In the genomic region with DNA sequence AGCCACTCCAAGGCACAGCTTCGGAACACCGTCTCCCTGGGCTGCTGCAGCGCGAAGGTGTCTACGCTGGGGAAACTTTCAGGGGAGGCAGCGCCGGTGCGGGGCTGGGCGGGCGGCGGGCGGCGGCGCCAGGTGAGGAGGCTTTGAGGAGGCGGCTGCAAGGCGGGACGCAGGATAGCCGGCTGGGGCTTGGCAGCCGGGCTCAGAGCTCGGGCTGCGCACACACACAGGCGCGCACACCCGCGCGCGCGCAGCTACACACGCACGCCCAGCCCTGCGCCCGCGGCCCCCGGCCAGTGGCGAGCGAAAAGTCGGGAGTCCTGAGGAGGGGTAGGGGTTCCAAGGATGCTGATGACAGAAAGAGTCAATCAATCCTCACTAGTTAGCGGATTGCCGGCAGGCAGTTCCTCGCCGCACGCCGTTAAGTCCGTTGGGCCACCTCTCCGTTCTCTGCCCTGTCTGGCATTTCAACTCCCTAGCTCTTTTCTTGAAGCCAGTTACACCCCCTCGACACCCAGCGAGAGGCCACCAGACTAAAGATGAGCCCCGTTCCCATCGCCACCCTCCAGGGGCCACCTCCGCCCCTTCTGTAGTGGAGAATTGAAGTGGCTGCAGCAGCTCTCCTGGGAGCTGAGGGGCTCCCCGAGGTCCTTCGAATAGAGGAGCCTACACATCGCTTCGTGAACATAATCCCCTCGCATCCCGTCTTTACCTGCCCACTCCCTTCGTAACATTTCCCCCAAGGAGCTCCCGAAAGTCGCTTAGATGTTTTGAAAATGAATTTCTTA, we compare ENCODE assay signal across 7 cellular contexts. TPM values are rescaled to one million over a fixed set of nuclear protein-coding genes. Genes with fewer than 3 reads are reported as not detected.
DNase-seq lines count a peak whose midpoint lies in the region; ATAC-seq and TF ChIP-seq lines count a peak whose summit lies in the region.

A gene (minus strand): TSS at position 228 of the 788 bp plus-strand sequence.

- H2BK5ac ChIP-seq in neuronal stem cell (ENCODE audit: low read length), result no peak within 1 kb of the TSS

- H3K27ac ChIP-seq in HUES64 (ENCODE audit: low read depth, low read length) (no peak within 1 kb of the TSS), esophagus muscularis mucosa (replicated peaks in 1 of 4) (no peak within 1 kb of the TSS), neuronal stem cell (replicated peaks; ENCODE audit: low read length) (no peak within 1 kb of the TSS), gastrocnemius medialis (no peak within 1 kb of the TSS)

- no peak for TF ChIP-seq CTCF in esophagus muscularis mucosa (IDR thresholded peaks at IDR 0.05)
- no peak for TF ChIP-seq CTCF in gastrocnemius medialis (IDR thresholded peaks at IDR 0.05 in 4 of 5, conservative IDR thresholded peaks at IDR 0.05 in 1 of 5)

- H3K4me2 ChIP-seq in neuronal stem cell (ENCODE audit: insufficient read depth, low read length, poor library complexity, severe bottlenecking), result peak within 1 kb of the TSS; percentile 99

- no peak for TF ChIP-seq POLR2A in esophagus muscularis mucosa (IDR thresholded peaks at IDR 0.05; ENCODE audit: low read depth)
- TF ChIP-seq POLR2A in gastrocnemius medialis (IDR thresholded peaks at IDR 0.05), result no peak

- WGBS in HUES64, result under 1% methylated on average over 59 of the region's 59 CpGs
- under 1% methylated on average over 19 of the region's 59 CpGs for WGBS in esophagus muscularis mucosa
- WGBS in neuronal stem cell (ENCODE audit: extremely low coverage in 2 of 2, insufficient read length in 2 of 2, insufficient replicate concordance in 1 of 2), 2 donors, result no CpG with 5 or more reads among the region's 59 CpGs

- no peaks in the 10 kb centered on the region for H3K9me3 ChIP-seq in HUES64 (ENCODE audit: insufficient read depth, low read depth, low read length)
- no peaks in the 10 kb centered on the region for H3K9me3 ChIP-seq in esophagus muscularis mucosa
- no peaks in the 10 kb centered on the region for H3K9me3 ChIP-seq in neuronal stem cell (replicated peaks in 1 of 2; ENCODE audit: control insufficient read depth in 2 of 2, insufficient read depth in 1 of 2, low read depth in 1 of 2, low read length in 2 of 2)
- no peaks in the 10 kb centered on the region for H3K9me3 ChIP-seq in gastrocnemius medialis

- peak within 1 kb of the TSS; percentile 65 for H3K23ac ChIP-seq in neuronal stem cell (ENCODE audit: low read depth, low read length, poor library complexity)

- H3K27me3 ChIP-seq in HUES64 (ENCODE audit: insufficient read depth, low read length) (peaks cover 67% of the 10 kb centered on the region), esophagus muscularis mucosa (peaks cover 0 to 74% (median 36%) of the 10 kb centered on the region in 4 donors), neuronal stem cell (ENCODE audit: control insufficient read depth in 3 of 3, insufficient read depth in 3 of 3, low read depth in 1 of 3, low read length in 3 of 3) (peaks cover 0 to 35% (median 34%) of the 10 kb centered on the region in 3 experiments), gastrocnemius medialis (peaks cover 23 to 58% (median 55%) of the 10 kb centered on the region in 3 donors)

- no peaks in the 10 kb centered on the region for H3K36me3 ChIP-seq in HUES64 (ENCODE audit: insufficient read depth, low read length)
- H3K36me3 ChIP-seq in esophagus muscularis mucosa, result no peaks in the 10 kb centered on the region
- no peaks in the 10 kb centered on the region for H3K36me3 ChIP-seq in neuronal stem cell (replicated peaks in 1 of 2; ENCODE audit: control insufficient read depth in 2 of 2, insufficient read depth in 2 of 2, low read length in 2 of 2)
- no peaks in the 10 kb centered on the region for H3K36me3 ChIP-seq in gastrocnemius medialis

- no peak within 1 kb of the TSS for H2AK5ac ChIP-seq in neuronal stem cell (ENCODE audit: low read depth, low read length)

- no peaks in the 10 kb centered on the region for H3K79me1 ChIP-seq in neuronal stem cell (ENCODE audit: low read depth, low read length)

- no peak within 1 kb of the TSS for H3K14ac ChIP-seq in neuronal stem cell (ENCODE audit: low read length)

- peak within 1 kb of the TSS; percentile 86 for H3K4me3 ChIP-seq in HUES64 (ENCODE audit: low read length)
- H3K4me3 ChIP-seq in esophagus muscularis mucosa, result peak within 1 kb of the TSS; percentile 46 to 59 (median 50)
- peak within 1 kb of the TSS; percentile 65 to 86 for H3K4me3 ChIP-seq in neuronal stem cell (ENCODE audit: low read length in 2 of 2)
- peak within 1 kb of the TSS in 2 of 4 donors; percentile 17 to 25 for H3K4me3 ChIP-seq in gastrocnemius medialis

- in situ Hi-C loops in gastrocnemius medialis (cut with MboI; ENCODE audit: low sequenced_read_pairs in 4 of 4), result no loop called here

- peak; percentile 77 for DNase-seq in OCI-M1 (lab: John Stamatoyannopoulos, UW)
- DNase-seq in esophagus muscularis mucosa (ENCODE audit: extremely low spot score), result no peak
- DNase-seq in neuronal stem cell (ENCODE audit: low spot score), result peak; percentile 54
- no peak for DNase-seq in OCI-M2 (lab: John Stamatoyannopoulos, UW; ENCODE audit: unreplicated experiment)
- DNase-seq in gastrocnemius medialis, result no peak

- peak within 1 kb of the TSS; percentile 18 for H2BK120ac ChIP-seq in neuronal stem cell (ENCODE audit: low read depth, low read length)

- H3K9ac ChIP-seq in HUES64 (ENCODE audit: low read depth, low read length) (peak within 1 kb of the TSS; percentile 51; the same call in 1 of the 2 replicates), neuronal stem cell (ENCODE audit: low read depth, low read length, poor library complexity) (no peak within 1 kb of the TSS)

- H3K18ac ChIP-seq in neuronal stem cell (ENCODE audit: low read length), result peak within 1 kb of the TSS; percentile 90

- no peak within 1 kb of the TSS for H2BK12ac ChIP-seq in neuronal stem cell (ENCODE audit: low read length)

- H3K4me1 ChIP-seq in HUES64 (ENCODE audit: insufficient read depth, low read length) (peaks cover 18% of the 10 kb centered on the region), esophagus muscularis mucosa (peaks cover 14 to 40% (median 37%) of the 10 kb centered on the region in 4 donors), neuronal stem cell (ENCODE audit: control insufficient read depth in 2 of 2, insufficient read depth in 1 of 2, low read depth in 1 of 2, low read length in 2 of 2) (peaks cover 4 to 7% of the 10 kb centered on the region in 2 donors), gastrocnemius medialis (no peaks in the 10 kb centered on the region)

- H3K4ac ChIP-seq in neuronal stem cell (ENCODE audit: low read length), result no peak within 1 kb of the TSS

- no peak for TF ChIP-seq EP300 in esophagus muscularis mucosa (IDR thresholded peaks at IDR 0.05)

- intact Hi-C loops in esophagus muscularis mucosa (cut with DNase I), result loop anchor here (10.0 kb wide), 1 partner anchor 439 kb away; no protein-coding TSS in a partner anchor
- intact Hi-C loops in gastrocnemius medialis (cut with DNase I; ENCODE audit: low total_unique reads), result no loop called here

- peak within 1 kb of the TSS; percentile 98 for H2AFZ ChIP-seq in neuronal stem cell (ENCODE audit: low read length)

- H2BK15ac ChIP-seq in neuronal stem cell (ENCODE audit: low read length), result no peak within 1 kb of the TSS

- ATAC-seq in gastrocnemius medialis (no peak), GM21367 (IDR thresholded peaks at IDR 0.05; ENCODE audit: unreplicated experiment) (no peak)

- no peak within 1 kb of the TSS for H4K8ac ChIP-seq in neuronal stem cell (ENCODE audit: low read depth, low read length)

- H4K91ac ChIP-seq in neuronal stem cell (ENCODE audit: low read depth, low read length, poor library complexity), result no peak within 1 kb of the TSS

RNA-seq across cellular contexts. Expression of the gene that starts here (rescaled TPM):
- 0.55 TPM for polyA plus RNA-seq in HUES64 (2013, experiment 1 of 2)
- polyA plus RNA-seq in HUES64 (2013, experiment 2 of 2), result 1.3 TPM
- total RNA-seq in esophagus muscularis mucosa, result under 1 TPM in 2 of 4 donors, not detected in 2; 0.17 to 0.33 TPM
- 0.38 TPM for polyA plus RNA-seq in neuronal stem cell (2013, experiment 1 of 2)
- 0.35 TPM for polyA plus RNA-seq in neuronal stem cell (2013, experiment 2 of 2)
- not detected for total RNA-seq in gastrocnemius medialis

Comparison
In these comparisons a context has a peak if more than half of its experiments do, and no peak if none do; other contexts are left out.
1. DNase-seq: peak in OCI-M1 (single experiment) and neuronal stem cell (single experiment); none in esophagus muscularis mucosa (single experiment), OCI-M2 (single experiment) and gastrocnemius medialis (0 of 2).